Comparison of ENCODE assay signal across 24 cellular contexts in the genomic region with DNA sequence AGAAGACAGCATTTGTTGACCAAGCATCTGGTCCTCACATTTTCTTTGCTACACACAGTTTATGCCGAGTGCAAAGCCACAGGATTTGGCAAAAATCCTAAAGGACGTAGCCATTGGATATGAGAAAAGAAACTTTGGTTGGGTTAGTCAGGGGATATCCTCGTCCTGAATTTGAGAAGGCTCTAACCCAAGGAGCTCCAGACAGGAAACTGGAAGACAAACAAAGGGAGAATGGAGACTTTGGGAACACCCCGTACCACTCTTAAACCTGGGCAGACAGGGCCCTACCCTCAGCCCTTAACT.
DNase-seq lines count a peak whose midpoint lies in the region; ATAC-seq and TF ChIP-seq lines count a peak whose summit lies in the region.
"Had no signal": no experiment of that assay in that cellular context is flagged by ENCODE, and none has a peak within 500 bp of the region (broad histone marks: within the 10 kb centered on the region; RNA-seq: fewer than 3 reads in every experiment).

No MANE protein-coding gene starts in this region.

- no peaks in the 10 kb centered on the region for H3K79me2 ChIP-seq in osteoblast (ENCODE audit: insufficient read depth, low read length)

- no peak overlapping the region for H3K4me3 ChIP-seq in cardiac fibroblast (replicated peaks in 1 of 2; ENCODE audit: low read depth in 2 of 2, low read length in 2 of 2)
- no peak overlapping the region for H3K4me3 ChIP-seq in osteoblast (ENCODE audit: insufficient read depth, low read length)
- H3K4me3 ChIP-seq: body of pancreas, coronary artery, heart left ventricle, transverse colon had no signal

- peak overlapping the region; percentile 60 for H3K4me2 ChIP-seq in osteoblast (ENCODE audit: insufficient read depth, low read length)

- H3K27ac Mint-ChIP-seq in HFFc6: no peak overlapping the region
- H3K27ac Mint-ChIP-seq in stimulated activated memory B cell treated with anti-CD40 and anti-IgM and Interleukin-4, amounts not matched to agents 10 μg/mL and 1 μg/mL and 100 μg/mL, for 72 hours: no peak overlapping the region
- H3K27ac Mint-ChIP-seq: activated naive CD8-positive, alpha-beta T cell treated with anti-CD3 and anti-CD28 coated beads for 36 hours; naive B cell; stimulated activated naive CD8-positive, alpha-beta T cell treated with anti-CD3 and anti-CD28 coated beads, Interleukin-15, Interleukin-2, amounts not matched to agents 100 ng/mL and 50 ng/mL, for 24 hours had no signal

- H3K36me3 ChIP-seq in osteoblast (ENCODE audit: insufficient read depth, low read length): no peaks in the 10 kb centered on the region
- H3K36me3 ChIP-seq: heart left ventricle, transverse colon had no signal

- peaks cover 38% of the 10 kb centered on the region for H3K27me3 Mint-ChIP-seq in HFFc6 (ENCODE audit: insufficient read depth)
- H3K27me3 Mint-ChIP-seq in stimulated activated memory B cell treated with anti-CD40 and anti-IgM and Interleukin-4, amounts not matched to agents 10 μg/mL and 1 μg/mL and 100 μg/mL, for 72 hours: peaks cover 25% of the 10 kb centered on the region

- no peaks in the 10 kb centered on the region for H4K20me1 ChIP-seq in osteoblast (ENCODE audit: insufficient read depth, low read length)

- no peaks in the 10 kb centered on the region for H3K9me3 Mint-ChIP-seq in HFFc6
- H3K9me3 Mint-ChIP-seq in stimulated activated memory B cell treated with anti-CD40 and anti-IgM and Interleukin-4, amounts not matched to agents 10 μg/mL and 1 μg/mL and 100 μg/mL, for 72 hours: no peaks in the 10 kb centered on the region
- H3K9me3 Mint-ChIP-seq: activated naive CD8-positive, alpha-beta T cell treated with anti-CD3 and anti-CD28 coated beads for 36 hours; CD4-positive, CD25-positive, alpha-beta regulatory T cell; IgD-negative memory B cell; stimulated activated naive CD8-positive, alpha-beta T cell treated with anti-CD3 and anti-CD28 coated beads, Interleukin-15, Interleukin-2, amounts not matched to agents 100 ng/mL and 50 ng/mL, for 24 hours had no signal

- no peaks in the 10 kb centered on the region for H3K27me3 ChIP-seq in osteoblast (ENCODE audit: insufficient read depth, low read length)
- H3K27me3 ChIP-seq: body of pancreas had no signal

- peaks cover 30% of the 10 kb centered on the region for H3K4me1 Mint-ChIP-seq in HFFc6 (ENCODE audit: low read depth)
- H3K4me1 Mint-ChIP-seq in stimulated activated memory B cell treated with anti-CD40 and anti-IgM and Interleukin-4, amounts not matched to agents 10 μg/mL and 1 μg/mL and 100 μg/mL, for 72 hours: no peaks in the 10 kb centered on the region
- H3K4me1 Mint-ChIP-seq: activated naive CD8-positive, alpha-beta T cell treated with anti-CD3 and anti-CD28 coated beads for 36 hours; CD4-positive, CD25-positive, alpha-beta regulatory T cell had no signal

- ATAC-seq in HG02623 (IDR thresholded peaks at IDR 0.05; ENCODE audit: unreplicated experiment): no peak
- ATAC-seq in stimulated activated memory B cell treated with anti-CD40 and anti-IgM and Interleukin-4, amounts not matched to agents 10 μg/mL and 1 μg/mL and 100 μg/mL, for 72 hours: no peak
- ATAC-seq: heart left ventricle had no signal

- no peak overlapping the region; the same call in 1 of the 2 replicates for H3K4me3 Mint-ChIP-seq in HFFc6
- no peak overlapping the region for H3K4me3 Mint-ChIP-seq in stimulated activated memory B cell treated with anti-CD40 and anti-IgM and Interleukin-4, amounts not matched to agents 10 μg/mL and 1 μg/mL and 100 μg/mL, for 72 hours
- H3K4me3 Mint-ChIP-seq: activated naive CD8-positive, alpha-beta T cell treated with anti-CD3 and anti-CD28 coated beads for 36 hours; CD4-positive, CD25-positive, alpha-beta regulatory T cell; IgD-negative memory B cell; naive B cell; stimulated activated naive CD8-positive, alpha-beta T cell treated with anti-CD3 and anti-CD28 coated beads, Interleukin-15, Interleukin-2, amounts not matched to agents 100 ng/mL and 50 ng/mL, for 24 hours had no signal

- TF ChIP-seq CTCF in HFFc6 (IDR thresholded peaks at IDR 0.05) (no peak), cardiac fibroblast (IDR thresholded peaks at IDR 0.05; ENCODE audit: low read depth, low read length) (no peak), osteoblast (IDR thresholded peaks at IDR 0.05; ENCODE audit: extremely low read depth, low read depth, low read length) (no peak)

- peak; percentile 58 for DNase-seq in AG20443 (ENCODE audit: low spot score)
- DNase-seq in HFFc6: peak; percentile 5
- peak; percentile 13 to 49 for DNase-seq in cardiac fibroblast (ENCODE audit: low read depth in 2 of 2)
- DNase-seq in osteoblast (ENCODE audit: insufficient read length, low spot score, missing footprints): no peak
- DNase-seq in NCI-H526 treated with DMSO at 0.1 percent for 48 hours (lab: John Stamatoyannopoulos, UW): no peak
- no peak for DNase-seq in glomerular visceral epithelial cell (ENCODE audit: extremely low spot score)
- DNase-seq: activated CD4-positive, alpha-beta T cell treated with anti-CD3 and anti-CD28 coated beads, Interleukin-2, amount 50 U/mL, for 48 hours; activated CD4-positive, CD25-positive, alpha-beta regulatory T cell; activated CD8-positive, alpha-beta memory T cell treated with anti-CD3 and anti-CD28 coated beads, Interleukin-2, amount 50 U/mL, for 48 hours; activated naive CD8-positive, alpha-beta T cell treated with anti-CD3 and anti-CD28 coated beads for 36 hours; body of pancreas; CD4-positive, CD25-positive, alpha-beta regulatory T cell; heart left ventricle; naive B cell; NCI-H1694; NCI-H2171 treated with DMSO at 0.1 percent for 48 hours; NCI-H526; stimulated activated CD4-positive, alpha-beta T cell treated with anti-CD3 and anti-CD28 coated beads, Interleukin-4, amount 100 ng/mL, for 4 hours; transverse colon had no signal

- H3K36me3 Mint-ChIP-seq in HFFc6 (ENCODE audit: low read depth): no peaks in the 10 kb centered on the region
- no peaks in the 10 kb centered on the region for H3K36me3 Mint-ChIP-seq in stimulated activated memory B cell treated with anti-CD40 and anti-IgM and Interleukin-4, amounts not matched to agents 10 μg/mL and 1 μg/mL and 100 μg/mL, for 72 hours
- H3K36me3 Mint-ChIP-seq: activated naive CD8-positive, alpha-beta T cell treated with anti-CD3 and anti-CD28 coated beads for 36 hours; CD4-positive, CD25-positive, alpha-beta regulatory T cell; IgD-negative memory B cell; naive B cell had no signal

- H3K27ac ChIP-seq in osteoblast (ENCODE audit: low read depth, low read length): peak overlapping the region; percentile 86
- H3K27ac ChIP-seq: coronary artery, heart left ventricle, transverse colon had no signal

- H3K4me1 ChIP-seq in osteoblast (ENCODE audit: insufficient read depth, low read length): peaks cover 28% of the 10 kb centered on the region
- H3K4me1 ChIP-seq: transverse colon had no signal

- H3K9me3 ChIP-seq in osteoblast (ENCODE audit: low read depth, low read length): no peaks in the 10 kb centered on the region
- H3K9me3 ChIP-seq: body of pancreas, heart left ventricle, transverse colon had no signal

- no peak overlapping the region for H2AFZ ChIP-seq in osteoblast (ENCODE audit: low read length)

Comparison
In these comparisons a context has a peak if more than half of its experiments do, and no peak if none do; other contexts are left out.
1. DNase-seq: peak in AG20443 (single experiment), HFFc6 (single experiment) and cardiac fibroblast (2 of 2); none in osteoblast (single experiment), NCI-H526 treated with DMSO at 0.1 percent for 48 hours (single experiment) and glomerular visceral epithelial cell (single experiment).